Comparison of ENCODE assay signal across 21 cellular contexts in genomic region chr16:79856581-79856980, GRCh38.
DNase-seq lines count a peak whose midpoint lies in the region; ATAC-seq, FAIRE-seq and TF ChIP-seq lines count a peak whose summit lies in the region.
"Had no signal": no experiment of that assay in that cellular context is flagged by ENCODE, and none has a peak within 500 bp of the region (broad histone marks: within the 10 kb centered on the region; RNA-seq: fewer than 3 reads in every experiment).

No MANE protein-coding gene starts in this region.

- POLR2A ChIA-PET in naive thymus-derived CD4-positive, alpha-beta T cell (lab: Charles Lee) = no interaction called here

- CTCF ChIA-PET in naive thymus-derived CD4-positive, alpha-beta T cell (lab: Charles Lee) = no interaction called here

- H3K36me3 Mint-ChIP-seq in central memory CD8-positive, alpha-beta T cell (ENCODE audit: insufficient read depth) = peaks cover 2% of the 10 kb centered on the region
- H3K36me3 Mint-ChIP-seq in naive thymus-derived CD4-positive, alpha-beta T cell = peaks cover 0 to 7% (median 3%) of the 10 kb centered on the region in 5 donors
- H3K36me3 Mint-ChIP-seq in stimulated activated effector memory CD8-positive, alpha-beta T cell treated with anti-CD3 and anti-CD28 coated beads, Interleukin-12 subunit alpha, Interleukin-12 subunit beta, amount 100 ng/mL, for 72 hours = no peaks in the 10 kb centered on the region
- H3K36me3 Mint-ChIP-seq: CD4-positive, CD25-positive, alpha-beta regulatory T cell; CD8-positive, alpha-beta memory T cell had no signal

- H3K27ac ChIP-seq in naive thymus-derived CD4-positive, alpha-beta T cell (ENCODE audit: low read depth, low read length) = no peak overlapping the region
- no peak overlapping the region for H3K27ac ChIP-seq in vagina

- no peaks in the 10 kb centered on the region for H3K36me3 ChIP-seq in naive thymus-derived CD4-positive, alpha-beta T cell (ENCODE audit: control insufficient read depth in 2 of 3, insufficient read depth in 3 of 3, low read length in 3 of 3)
- no peaks in the 10 kb centered on the region for H3K36me3 ChIP-seq in vagina
- H3K36me3 ChIP-seq: HAP-1 had no signal

- peaks cover 28% of the 10 kb centered on the region for H3K9me3 Mint-ChIP-seq in central memory CD8-positive, alpha-beta T cell
- H3K9me3 Mint-ChIP-seq in naive thymus-derived CD4-positive, alpha-beta T cell = peaks cover 10 to 36% (median 20%) of the 10 kb centered on the region in 11 donors
- H3K9me3 Mint-ChIP-seq in stimulated activated effector memory CD8-positive, alpha-beta T cell treated with anti-CD3 and anti-CD28 coated beads, Interleukin-12 subunit alpha, Interleukin-12 subunit beta, amount 100 ng/mL, for 72 hours = peaks cover 20% of the 10 kb centered on the region

- H3K27ac Mint-ChIP-seq in central memory CD8-positive, alpha-beta T cell (ENCODE audit: low read depth) = no peak overlapping the region
- H3K27ac Mint-ChIP-seq in naive thymus-derived CD4-positive, alpha-beta T cell = no peak overlapping the region
- no peak overlapping the region for H3K27ac Mint-ChIP-seq in stimulated activated effector memory CD8-positive, alpha-beta T cell treated with anti-CD3 and anti-CD28 coated beads, Interleukin-12 subunit alpha, Interleukin-12 subunit beta, amount 100 ng/mL, for 72 hours
- H3K27ac Mint-ChIP-seq: CD4-positive, CD25-positive, alpha-beta regulatory T cell; CD8-positive, alpha-beta memory T cell; HFFc6 had no signal

- H3K27me3 ChIP-seq in naive thymus-derived CD4-positive, alpha-beta T cell (ENCODE audit: control insufficient read depth in 2 of 2, insufficient read depth in 2 of 2, low read length in 2 of 2) = no peaks in the 10 kb centered on the region
- H3K27me3 ChIP-seq in vagina = no peaks in the 10 kb centered on the region

- H3K4me3 Mint-ChIP-seq in central memory CD8-positive, alpha-beta T cell = no peak overlapping the region
- H3K4me3 Mint-ChIP-seq in naive thymus-derived CD4-positive, alpha-beta T cell = no peak overlapping the region
- H3K4me3 Mint-ChIP-seq in stimulated activated effector memory CD8-positive, alpha-beta T cell treated with anti-CD3 and anti-CD28 coated beads, Interleukin-12 subunit alpha, Interleukin-12 subunit beta, amount 100 ng/mL, for 72 hours = no peak overlapping the region
- H3K4me3 Mint-ChIP-seq: CD4-positive, CD25-positive, alpha-beta regulatory T cell; CD8-positive, alpha-beta memory T cell; HFFc6 had no signal

- FAIRE-seq in urothelium cell line (lab: Jason Lieb, UNC) = no peak
- FAIRE-seq: D721Med, GM12891, GM18507, H54 had no signal

- no peaks in the 10 kb centered on the region for H3K4me1 Mint-ChIP-seq in central memory CD8-positive, alpha-beta T cell
- H3K4me1 Mint-ChIP-seq in naive thymus-derived CD4-positive, alpha-beta T cell = no peaks in the 10 kb centered on the region
- no peaks in the 10 kb centered on the region for H3K4me1 Mint-ChIP-seq in stimulated activated effector memory CD8-positive, alpha-beta T cell treated with anti-CD3 and anti-CD28 coated beads, Interleukin-12 subunit alpha, Interleukin-12 subunit beta, amount 100 ng/mL, for 72 hours
- H3K4me1 Mint-ChIP-seq: CD4-positive, CD25-positive, alpha-beta regulatory T cell; CD8-positive, alpha-beta memory T cell had no signal

- peaks cover 68% of the 10 kb centered on the region for H3K27me3 Mint-ChIP-seq in central memory CD8-positive, alpha-beta T cell
- peaks cover 2 to 30% (median 22%) of the 10 kb centered on the region in 5 donors for H3K27me3 Mint-ChIP-seq in naive thymus-derived CD4-positive, alpha-beta T cell

- no peak overlapping the region for H3K4me3 ChIP-seq in naive thymus-derived CD4-positive, alpha-beta T cell (ENCODE audit: low read length)
- H3K4me3 ChIP-seq in vagina = no peak overlapping the region
- H3K4me3 ChIP-seq: HAP-1 had no signal

- H3K4me1 ChIP-seq in naive thymus-derived CD4-positive, alpha-beta T cell (ENCODE audit: control insufficient read depth in 2 of 2, insufficient read depth in 2 of 2, low read length in 2 of 2) = no peaks in the 10 kb centered on the region
- no peaks in the 10 kb centered on the region for H3K4me1 ChIP-seq in vagina
- H3K4me1 ChIP-seq: HAP-1 had no signal

- DNase-seq in MV-4-11 (lab: John Stamatoyannopoulos, UW) = peak; percentile 82
- no peak for DNase-seq in central memory CD8-positive, alpha-beta T cell (ENCODE audit: low spot score in 2 of 2)
- no peak for DNase-seq in naive thymus-derived CD4-positive, alpha-beta T cell
- no peak for DNase-seq in stimulated activated effector memory CD8-positive, alpha-beta T cell treated with anti-CD3 and anti-CD28 coated beads, Interleukin-12 subunit alpha, Interleukin-12 subunit beta, amount 100 ng/mL, for 72 hours (ENCODE audit: low spot score in 2 of 2)
- no peak for DNase-seq in urothelium cell line (ENCODE audit: low spot score)
- DNase-seq in vagina (ENCODE audit: extremely low spot score in 2 of 2) = no peak
- DNase-seq: C1 segment of cervical spinal cord; CD4-positive, CD25-positive, alpha-beta regulatory T cell; CD8-positive, alpha-beta memory T cell; DMS 273 treated with DMSO at 0.1 percent for 48 hours; DMS79; EL; GDM1; GOT3; HFFc6 had no signal

- H3K9me3 ChIP-seq in naive thymus-derived CD4-positive, alpha-beta T cell (ENCODE audit: control insufficient read depth in 2 of 3, low read length in 3 of 3) = no peaks in the 10 kb centered on the region
- H3K9me3 ChIP-seq in vagina = no peaks in the 10 kb centered on the region
- H3K9me3 ChIP-seq: HAP-1 had no signal

- intact Hi-C loops in naive thymus-derived CD4-positive, alpha-beta T cell (cut with micrococcal nuclease) = no loop called here
- intact Hi-C loops in vagina (cut with DNase I) = no loop called here

- ATAC-seq in central memory CD8-positive, alpha-beta T cell (replicated peaks; ENCODE audit: extremely low read depth, poor library complexity, severe bottlenecking) = peak; percentile 14
- peak; percentile 73 for ATAC-seq in naive thymus-derived CD4-positive, alpha-beta T cell
- ATAC-seq in stimulated activated effector memory CD8-positive, alpha-beta T cell treated with anti-CD3 and anti-CD28 coated beads, Interleukin-12 subunit alpha, Interleukin-12 subunit beta, amount 100 ng/mL, for 72 hours = peak; percentile 57
- ATAC-seq in HG02588 (IDR thresholded peaks at IDR 0.05; ENCODE audit: unreplicated experiment) = no peak

- TF ChIP-seq POLR2A in vagina (IDR thresholded peaks at IDR 0.05) = no peak

- TF ChIP-seq CTCF in vagina (IDR thresholded peaks at IDR 0.05) = no peak
